8 cellular contexts compared by ENCODE assay signal in genomic region chr4:27696257-27696656, GRCh38.
DNase-seq lines count a peak whose midpoint lies in the region; TF ChIP-seq lines count a peak whose summit lies in the region.
"Not testable (repeated sequence)": the region's sequence is repeated elsewhere in the genome, so short reads cannot be mapped to it uniquely, and the experiment has no call there.

No MANE protein-coding gene starts in this region.

- 94% methylated on average over 8 of the region's 8 CpGs for WGBS in hepatocyte (ENCODE audit: low lambda C conversion rate, missing lambda C conversion rate)
- 46% methylated on average over 8 of the region's 8 CpGs for WGBS in liver

- H3K79me2 ChIP-seq in hepatocyte = not testable (repeated sequence)

- H3K9me3 Mint-ChIP-seq in Caco-2 (ENCODE audit: unreplicated experiment); MCF 10A (ENCODE audit: unreplicated experiment): not testable (repeated sequence)

- not testable (repeated sequence) for H3K4me3 ChIP-seq in Caco-2 (ENCODE audit: low read depth, low read length); hepatocyte; liver (ENCODE audit: low read depth in 1 of 3, low read length in 3 of 3)

- not testable (repeated sequence) for H3K27me3 Mint-ChIP-seq in Caco-2 (ENCODE audit: insufficient read depth, unreplicated experiment); MCF 10A (ENCODE audit: insufficient read depth, unreplicated experiment)

- H3K27ac Mint-ChIP-seq in Caco-2 (ENCODE audit: unreplicated experiment); MCF 10A (ENCODE audit: low read depth, unreplicated experiment): not testable (repeated sequence)

- TF ChIP-seq CTCF in Caco-2 (IDR thresholded peaks at IDR 0.05; ENCODE audit: insufficient read depth in 1 of 2, low read depth in 1 of 2, low read length in 1 of 2, severe bottlenecking in 1 of 2, unreplicated experiment in 1 of 2); MCF 10A (IDR thresholded peaks at IDR 0.05; ENCODE audit: unreplicated experiment); hepatocyte (IDR thresholded peaks at IDR 0.05; ENCODE audit: poor library complexity); liver (IDR thresholded peaks at IDR 0.05; ENCODE audit: low read depth, low read length, missing input control): not testable (repeated sequence)

- H3K4me1 Mint-ChIP-seq in Caco-2 (ENCODE audit: low read depth, unreplicated experiment) = peaks cover 18% of the 10 kb centered on the region
- H3K4me1 Mint-ChIP-seq in MCF 10A (ENCODE audit: insufficient read depth, unreplicated experiment) = not testable (repeated sequence)

- H3K9me2 ChIP-seq in hepatocyte (replicated peaks; ENCODE audit: insufficient read depth) = not testable (repeated sequence)

- H3K9me3 ChIP-seq in Caco-2; hepatocyte (ENCODE audit: low read depth); liver (ENCODE audit: control insufficient read depth in 4 of 4, low read length in 3 of 4): not testable (repeated sequence)

- H3K4me2 ChIP-seq in hepatocyte = not testable (repeated sequence)

- peak; percentile 23 to 26 for TF ChIP-seq RAD21 in liver (IDR thresholded peaks at IDR 0.05)

- not testable (repeated sequence) for H3K36me3 ChIP-seq in Caco-2 (ENCODE audit: control insufficient read depth, insufficient read depth, low read length); hepatocyte (replicated peaks; ENCODE audit: insufficient read depth, low read depth); liver (ENCODE audit: control insufficient read depth in 4 of 4, insufficient read depth in 3 of 4, low read depth in 1 of 4, low read length in 3 of 4)

- CTCF ChIA-PET in Caco-2 (lab: Charles Lee); MCF 10A (lab: Yijun Ruan, JAX): not testable (repeated sequence)

- peak overlapping the region in 1 of 2 donors; percentile 26 for H3K9ac ChIP-seq in liver (ENCODE audit: low read depth in 1 of 2, low read length in 2 of 2)

- not testable (repeated sequence) for H3K27ac ChIP-seq in hepatocyte
- H3K27ac ChIP-seq in liver (ENCODE audit: low read depth in 1 of 2, low read length in 2 of 2) = peak overlapping the region; percentile 43 to 57

- intact Hi-C loops in Caco-2 (cut with micrococcal nuclease; ENCODE audit: unreplicated experiment); MCF 10A (cut with micrococcal nuclease): not testable (repeated sequence)

- H3K4me3 Mint-ChIP-seq in Caco-2 (ENCODE audit: unreplicated experiment); MCF 10A (ENCODE audit: unreplicated experiment): not testable (repeated sequence)

- not testable (repeated sequence) for H3K36me3 Mint-ChIP-seq in Caco-2 (ENCODE audit: insufficient read depth, unreplicated experiment); MCF 10A (ENCODE audit: insufficient read depth, unreplicated experiment)

- POLR2A ChIA-PET in Caco-2 (lab: Charles Lee); MCF 10A (lab: Yijun Ruan, JAX): not testable (repeated sequence)

- H3K27me3 ChIP-seq in Caco-2 (replicated peaks; ENCODE audit: control insufficient read depth, insufficient read depth, low read length); hepatocyte; liver (ENCODE audit: control insufficient read depth in 4 of 4, insufficient read depth in 4 of 4, low read length in 3 of 4): not testable (repeated sequence)

- not testable (repeated sequence) for H3K4me1 ChIP-seq in Caco-2; hepatocyte (ENCODE audit: insufficient read depth)
- peaks cover 3 to 12% (median 5%) of the 10 kb centered on the region in 4 donors for H3K4me1 ChIP-seq in liver (ENCODE audit: control insufficient read depth in 4 of 4, insufficient read depth in 4 of 4, low read length in 3 of 4)

- peak; percentile 60 to 71 for DNase-seq in Caco-2
- peak; percentile 34 for DNase-seq in DMS53 (lab: John Stamatoyannopoulos, UW)
- DNase-seq in NK-92 treated with Interleukin-12 subunit alpha and Interleukin-12 subunit beta, amount 100 ng/mL, for 24 hours (lab: John Stamatoyannopoulos, UW) = peak; percentile 32
- peak; percentile 22 for DNase-seq in MCF 10A (ENCODE audit: unreplicated experiment)
- peak; percentile 43 for DNase-seq in hepatocyte (ENCODE audit: low spot score)
- DNase-seq in kidney tubule cell (ENCODE audit: low spot score) = peak; percentile 32
- DNase-seq in renal cortical epithelial cell (ENCODE audit: low read depth) = peak; percentile 29

- not testable (repeated sequence) for BruUV-seq in Caco-2 (replicated peaks; lab: Mats Ljungman, UMichigan); MCF 10A (replicated peaks; lab: Mats Ljungman, UMichigan)

- not testable (repeated sequence) for H4K20me1 ChIP-seq in hepatocyte (ENCODE audit: insufficient read depth, poor library complexity, severe bottlenecking)

- H2AFZ ChIP-seq in hepatocyte = not testable (repeated sequence)

TF ChIP-seq in liver, 16 proteins besides CTCF, POLR2A, EP300 and RAD21:
- TF ChIP-seq RXRA (IDR thresholded peaks at IDR 0.05) (peak; percentile 88 to 94), HNF4G (IDR thresholded peaks at IDR 0.05) (peak; percentile 72), YY1 (IDR thresholded peaks at IDR 0.05) (peak; percentile 53), JUND (IDR thresholded peaks at IDR 0.05) (peak; percentile 99), SP1 (IDR thresholded peaks at IDR 0.05) (peak; percentile 66), HNF4A (conservative IDR thresholded peaks at IDR 0.05) (peak; percentile 93 to 94), ATF3 (IDR thresholded peaks at IDR 0.05) (peak; percentile 98)
